ENCODE assay signal across 1 cellular context in genomic region chr17:78976907-78977680, GRCh38.
TF ChIP-seq lines count a peak whose summit lies in the region.

No MANE protein-coding gene starts in this region.

TF ChIP-seq in HCT116, 20 proteins besides CTCF, POLR2A, EP300 and RAD21 (continued from another document):
- TF ChIP-seq ZBTB33 (IDR thresholded peaks at IDR 0.05; ENCODE audit: extremely low read depth, insufficient replicate concordance, low read length) = no peak
- TF ChIP-seq EGR1 (IDR thresholded peaks at IDR 0.05; ENCODE audit: low read depth) = no peak
- no peak for TF ChIP-seq ZNF274 (IDR thresholded peaks at IDR 0.05; ENCODE audit: low read depth, low read length)
- TF ChIP-seq CEBPB (IDR thresholded peaks at IDR 0.05; ENCODE audit: low read depth) = no peak
- no peak for TF ChIP-seq MAX (IDR thresholded peaks at IDR 0.05)
